In the genomic region with DNA sequence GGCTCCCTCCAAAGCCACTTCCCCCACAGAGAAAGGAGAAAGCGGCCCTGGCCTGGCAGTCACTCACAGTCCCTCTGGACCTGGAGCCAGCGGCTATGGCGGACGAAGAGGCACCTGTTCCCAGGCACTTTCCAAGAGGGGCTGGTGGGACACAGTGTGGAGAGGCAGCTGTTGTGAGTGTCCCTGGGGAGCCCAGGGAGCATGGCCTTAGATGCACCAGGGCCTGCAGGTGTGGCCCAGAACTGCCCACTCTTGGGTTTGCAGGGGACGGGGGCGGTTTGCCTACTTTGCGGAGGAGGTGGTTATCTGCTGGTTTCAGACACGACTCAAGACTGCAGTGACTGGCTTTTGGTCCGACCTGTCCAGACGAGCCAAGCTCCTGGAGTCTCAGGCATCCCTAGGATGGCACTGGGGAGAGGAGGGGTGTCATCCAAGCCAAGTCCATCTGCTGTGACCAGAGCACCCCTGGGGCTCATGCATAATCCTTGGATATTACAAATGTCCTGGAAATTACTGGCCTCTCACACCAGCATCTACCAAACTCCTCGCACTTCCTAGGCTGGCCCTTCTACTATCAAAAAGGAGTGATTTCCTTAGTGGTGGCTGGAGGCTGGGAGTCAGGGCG, we compare ENCODE assay signal across 30 cellular contexts. TPM values are rescaled to one million over a fixed set of nuclear protein-coding genes. Genes with fewer than 3 reads are reported as not detected.
DNase-seq lines count a peak whose midpoint lies in the region; ATAC-seq, FAIRE-seq and TF ChIP-seq lines count a peak whose summit lies in the region.
"Had no signal": no experiment of that assay in that cellular context is flagged by ENCODE, and none has a peak within 500 bp of the region (broad histone marks: within the 10 kb centered on the region; RNA-seq: fewer than 3 reads in every experiment).

No MANE protein-coding gene starts in this region.

- H3K9me3 Mint-ChIP-seq in natural killer cell treated with Interleukin-12 subunit alpha and Interleukin-12 subunit beta and Interleukin-15 and Interleukin-18, amount 100 ng/mL, for 72 hours = no peaks in the 10 kb centered on the region
- H3K9me3 Mint-ChIP-seq: activated CD4-positive, alpha-beta memory T cell treated with anti-CD3 and anti-CD28 coated beads, Interleukin-2, amount 10 ng/mL, durations not matched to agents 7 days and 5 days; activated naive CD4-positive, alpha-beta T cell treated with anti-CD3 and anti-CD28 coated beads, Interleukin-2, amount 50 U/mL, for 72 hours; activated T-helper 2 cell treated with anti-CD3 and anti-CD28 coated beads, Interferon-gamma antibody, Interleukin-2, Interleukin-4, amounts not matched to agents 10 μg/mL and 5 μg/mL and 100 μg/mL, durations not matched to agents 14 hours and 24 hours and 36 hours; effector memory CD8-positive, alpha-beta T cell; memory B cell; stimulated activated effector memory CD8-positive, alpha-beta T cell treated with anti-CD3 and anti-CD28 coated beads, Interleukin-12 subunit alpha, Interleukin-12 subunit beta, amount 100 ng/mL, for 72 hours; T-helper 1 cell treated with Interleukin-12 subunit alpha and Interleukin-12 subunit beta and Interleukin-4 antibody, amounts not matched to agents 30 μg/mL and 1 μg/mL, for 36 hours had no signal

- TF ChIP-seq POLR2A in sigmoid colon (IDR thresholded peaks at IDR 0.05) = no peak

- intact Hi-C loops in sigmoid colon (cut with DNase I) = no loop called here

- H3K4me3 ChIP-seq in BLaER1 (no peak overlapping the region), sigmoid colon (no peak overlapping the region)
- H3K4me3 ChIP-seq: breast epithelium, coronary artery, suprapubic skin had no signal

- peaks cover 38% of the 10 kb centered on the region for H3K36me3 ChIP-seq in BLaER1
- H3K36me3 ChIP-seq in sigmoid colon = no peaks in the 10 kb centered on the region
- H3K36me3 ChIP-seq: breast epithelium had no signal

- peaks cover 100% of the 10 kb centered on the region for H4K20me1 ChIP-seq in BLaER1

- no peaks in the 10 kb centered on the region for H3K36me3 Mint-ChIP-seq in natural killer cell treated with Interleukin-12 subunit alpha and Interleukin-12 subunit beta and Interleukin-15 and Interleukin-18, amount 100 ng/mL, for 72 hours
- H3K36me3 Mint-ChIP-seq: activated naive CD4-positive, alpha-beta T cell treated with anti-CD3 and anti-CD28 coated beads, Interleukin-2, amount 50 U/mL, for 72 hours; memory B cell; stimulated activated effector memory CD8-positive, alpha-beta T cell treated with anti-CD3 and anti-CD28 coated beads, Interleukin-12 subunit alpha, Interleukin-12 subunit beta, amount 100 ng/mL, for 72 hours had no signal

- peak overlapping the region; percentile 29 to 74 for H3K27ac Mint-ChIP-seq in natural killer cell treated with Interleukin-12 subunit alpha and Interleukin-12 subunit beta and Interleukin-15 and Interleukin-18, amount 100 ng/mL, for 72 hours
- H3K27ac Mint-ChIP-seq: activated CD4-positive, alpha-beta memory T cell treated with anti-CD3 and anti-CD28 coated beads, Interleukin-2, amount 10 ng/mL, durations not matched to agents 7 days and 5 days; activated naive CD4-positive, alpha-beta T cell treated with anti-CD3 and anti-CD28 coated beads, Interleukin-2, amount 50 U/mL, for 72 hours; activated T-helper 2 cell treated with anti-CD3 and anti-CD28 coated beads, Interferon-gamma antibody, Interleukin-2, Interleukin-4, amounts not matched to agents 10 μg/mL and 5 μg/mL and 100 μg/mL, durations not matched to agents 14 hours and 24 hours and 36 hours; effector memory CD8-positive, alpha-beta T cell; memory B cell; stimulated activated effector memory CD8-positive, alpha-beta T cell treated with anti-CD3 and anti-CD28 coated beads, Interleukin-12 subunit alpha, Interleukin-12 subunit beta, amount 100 ng/mL, for 72 hours; T-helper 1 cell treated with Interleukin-12 subunit alpha and Interleukin-12 subunit beta and Interleukin-4 antibody, amounts not matched to agents 30 μg/mL and 1 μg/mL, for 36 hours had no signal

- no peak for ATAC-seq in natural killer cell treated with Interleukin-12 subunit alpha and Interleukin-12 subunit beta and Interleukin-15 and Interleukin-18, amount 100 ng/mL, for 72 hours
- ATAC-seq in GM19023 (IDR thresholded peaks at IDR 0.05; ENCODE audit: unreplicated experiment) (no peak), GM18861 (IDR thresholded peaks at IDR 0.05; ENCODE audit: unreplicated experiment) (no peak)
- ATAC-seq: activated naive CD4-positive, alpha-beta T cell treated with anti-CD3 and anti-CD28 coated beads, Interleukin-2, amount 50 U/mL, for 72 hours; effector memory CD8-positive, alpha-beta T cell; left colon; stimulated activated effector memory CD8-positive, alpha-beta T cell treated with anti-CD3 and anti-CD28 coated beads, Interleukin-12 subunit alpha, Interleukin-12 subunit beta, amount 100 ng/mL, for 72 hours had no signal

- no peak for FAIRE-seq in HTR-8/SVneo (lab: Jason Lieb, UNC)

- H3K4me3 Mint-ChIP-seq in natural killer cell treated with Interleukin-12 subunit alpha and Interleukin-12 subunit beta and Interleukin-15 and Interleukin-18, amount 100 ng/mL, for 72 hours = no peak overlapping the region
- H3K4me3 Mint-ChIP-seq: activated CD4-positive, alpha-beta memory T cell treated with anti-CD3 and anti-CD28 coated beads, Interleukin-2, amount 10 ng/mL, durations not matched to agents 7 days and 5 days; effector memory CD8-positive, alpha-beta T cell; memory B cell; stimulated activated effector memory CD8-positive, alpha-beta T cell treated with anti-CD3 and anti-CD28 coated beads, Interleukin-12 subunit alpha, Interleukin-12 subunit beta, amount 100 ng/mL, for 72 hours; T-helper 1 cell treated with Interleukin-12 subunit alpha and Interleukin-12 subunit beta and Interleukin-4 antibody, amounts not matched to agents 30 μg/mL and 1 μg/mL, for 36 hours had no signal

- H3K27me3 Mint-ChIP-seq in natural killer cell treated with Interleukin-12 subunit alpha and Interleukin-12 subunit beta and Interleukin-15 and Interleukin-18, amount 100 ng/mL, for 72 hours = no peaks in the 10 kb centered on the region

- H3K27ac ChIP-seq in BLaER1 = peak overlapping the region; percentile 80
- H3K27ac ChIP-seq in sigmoid colon = no peak overlapping the region
- H3K27ac ChIP-seq: breast epithelium, coronary artery, KMS-11, suprapubic skin had no signal

- TF ChIP-seq EP300 in sigmoid colon (IDR thresholded peaks at IDR 0.05) = no peak

- H3K9me3 ChIP-seq in BLaER1 = no peaks in the 10 kb centered on the region
- H3K9me3 ChIP-seq in sigmoid colon = no peaks in the 10 kb centered on the region
- H3K9me3 ChIP-seq: breast epithelium, SK-N-SH, suprapubic skin had no signal

- H3K27me3 ChIP-seq in BLaER1 = no peaks in the 10 kb centered on the region
- no peaks in the 10 kb centered on the region for H3K27me3 ChIP-seq in sigmoid colon
- H3K27me3 ChIP-seq: breast epithelium, suprapubic skin had no signal

- no peak for TF ChIP-seq CTCF in sigmoid colon (IDR thresholded peaks at IDR 0.05)

- peak overlapping the region; percentile 88 for H3K4me2 ChIP-seq in BLaER1
- H3K4me2 ChIP-seq: KMS-11, SK-N-SH had no signal

- 88 to 91% methylated on average over 12 of the region's 12 CpGs for whole genome bisulfite sequencing in sigmoid colon, 2 donors

- peak overlapping the region; percentile 33 for H3K9ac ChIP-seq in BLaER1
- H3K9ac ChIP-seq: KMS-11, SK-N-SH had no signal

- in situ Hi-C loops in G401 (cut with HindIII; ENCODE audit: low sequenced_read_pairs) = no loop called here

- DNase-seq in G401 (ENCODE audit: low spot score) (peak; percentile 69), cerebellar cortex (ENCODE audit: low spot score) (peak; percentile 59), sigmoid colon (no peak), HTR-8/SVneo (ENCODE audit: insufficient read length, low spot score) (no peak)
- DNase-seq in natural killer cell treated with Interleukin-12 subunit alpha and Interleukin-12 subunit beta and Interleukin-15 and Interleukin-18, amount 100 ng/mL, for 72 hours (ENCODE audit: low spot score) = no peak
- DNase-seq: activated CD4-positive, alpha-beta memory T cell treated with anti-CD3 and anti-CD28 coated beads, Interleukin-2, amount 10 ng/mL, durations not matched to agents 7 days and 5 days; activated CD4-positive, alpha-beta T cell treated with anti-CD3 and anti-CD28 coated beads for 1 hour; activated CD8-positive, alpha-beta memory T cell treated with anti-CD3 and anti-CD28 coated beads, Interleukin-2, amount 50 U/mL, for 48 hours; effector memory CD8-positive, alpha-beta T cell; HCEC 1CT; left colon; MM.1S; NCI-H2029 treated with DMSO at 0.1 percent for 48 hours; NCI-H226; NCI-H69; retina; SK-N-SH; stimulated activated CD4-positive, alpha-beta T cell treated with anti-CD3 and anti-CD28 coated beads, Interleukin-4, amount 100 ng/mL, for 24 hours had no signal

- H3K4me1 ChIP-seq in BLaER1 (peaks cover 100% of the 10 kb centered on the region), sigmoid colon (peaks cover 0 to 66% (median 62%) of the 10 kb centered on the region in 4 donors)

- H3K4me1 Mint-ChIP-seq in natural killer cell treated with Interleukin-12 subunit alpha and Interleukin-12 subunit beta and Interleukin-15 and Interleukin-18, amount 100 ng/mL, for 72 hours (ENCODE audit: low read depth in 2 of 2) = peaks cover 43 to 73% of the 10 kb centered on the region in 2 donors
- H3K4me1 Mint-ChIP-seq: activated CD4-positive, alpha-beta memory T cell treated with anti-CD3 and anti-CD28 coated beads, Interleukin-2, amount 10 ng/mL, durations not matched to agents 7 days and 5 days; stimulated activated effector memory CD8-positive, alpha-beta T cell treated with anti-CD3 and anti-CD28 coated beads, Interleukin-12 subunit alpha, Interleukin-12 subunit beta, amount 100 ng/mL, for 72 hours had no signal

RNA-seq across cellular contexts. Expression of a gene that starts 18.4 kb away (rescaled TPM):
- 85.3 and 98.5 TPM in 2 replicates for total RNA-seq in G401 (2014; rRNA removed; shearing (Covaris generic))
- 10 to 100 TPM; 61.3 to 76.4 TPM for total RNA-seq in natural killer cell treated with Interleukin-12 subunit alpha and Interleukin-12 subunit beta and Interleukin-15 and Interleukin-18, amount 100 ng/mL, for 72 hours
- total RNA-seq in sigmoid colon = 10 to 100 TPM; 31.2 to 57.1 (median 47.5) TPM
- polyA plus RNA-seq in sigmoid colon = 10 to 100 TPM; 49.9 to 62.4 (median 52.0) TPM

Comparison
In these comparisons a context has a peak if more than half of its experiments do, and no peak if none do; other contexts are left out.
1. DNase-seq: peak in G401 (single experiment) and cerebellar cortex (single experiment); none in natural killer cell treated with Interleukin-12 subunit alpha and Interleukin-12 subunit beta and Interleukin-15 and Interleukin-18, amount 100 ng/mL, for 72 hours (single experiment), sigmoid colon (single experiment) and HTR-8/SVneo (single experiment).